8 cellular contexts compared by ENCODE assay signal in genomic region chr12:56040963-56041578, GRCh38. TPM values are rescaled to one million over a fixed set of nuclear protein-coding genes. Genes with fewer than 3 reads are reported as not detected.
DNase-seq lines count a peak whose midpoint lies in the region; ATAC-seq and TF ChIP-seq lines count a peak whose summit lies in the region.

No MANE protein-coding gene starts in this region.

- peak overlapping the region; percentile 96 for H3K4me3 Mint-ChIP-seq in stimulated activated effector memory CD8-positive, alpha-beta T cell treated with anti-CD3 and anti-CD28 coated beads, Interleukin-12 subunit alpha, Interleukin-12 subunit beta, amount 100 ng/mL, for 72 hours

- ATAC-seq in stimulated activated effector memory CD8-positive, alpha-beta T cell treated with anti-CD3 and anti-CD28 coated beads, Interleukin-12 subunit alpha, Interleukin-12 subunit beta, amount 100 ng/mL, for 72 hours: no peak
- ATAC-seq in GM18861 (IDR thresholded peaks at IDR 0.05; ENCODE audit: unreplicated experiment) (no peak), GM18868 (IDR thresholded peaks at IDR 0.05; ENCODE audit: unreplicated experiment) (no peak), GM18502 (IDR thresholded peaks at IDR 0.05; ENCODE audit: poor library complexity, unreplicated experiment) (no peak)

- H3K4me3 ChIP-seq in WERI-Rb-1 (ENCODE audit: low read depth, low read length) (peak overlapping the region; percentile 47), right atrium auricular region (peak overlapping the region; percentile 81 to 92)

- peak; percentile 64 for DNase-seq in activated effector memory CD4-positive, alpha-beta T cell treated with anti-CD3 and anti-CD28 coated beads, Interleukin-2, amount 50 U/mL, for 16 hours
- DNase-seq in activated effector memory CD4-positive, alpha-beta T cell treated with Interleukin-2 at 50 U/mL for 16 hours: no peak
- peak; percentile 62 for DNase-seq in WERI-Rb-1
- DNase-seq in right atrium auricular region (ENCODE audit: low spot score): no peak
- no peak for DNase-seq in stimulated activated effector memory CD8-positive, alpha-beta T cell treated with anti-CD3 and anti-CD28 coated beads, Interleukin-12 subunit alpha, Interleukin-12 subunit beta, amount 100 ng/mL, for 72 hours (ENCODE audit: low spot score in 2 of 2)

- H3K27ac ChIP-seq in WERI-Rb-1 (peak overlapping the region; percentile 79), right atrium auricular region (peak overlapping the region; percentile 94 to 96)

- H3K9me3 Mint-ChIP-seq in stimulated activated effector memory CD8-positive, alpha-beta T cell treated with anti-CD3 and anti-CD28 coated beads, Interleukin-12 subunit alpha, Interleukin-12 subunit beta, amount 100 ng/mL, for 72 hours: no peaks in the 10 kb centered on the region

- H3K27me3 ChIP-seq in WERI-Rb-1 (ENCODE audit: insufficient read depth, low read depth, severe bottlenecking): no peaks in the 10 kb centered on the region
- no peaks in the 10 kb centered on the region for H3K27me3 ChIP-seq in right atrium auricular region

- peaks cover 61% of the 10 kb centered on the region for H3K36me3 Mint-ChIP-seq in stimulated activated effector memory CD8-positive, alpha-beta T cell treated with anti-CD3 and anti-CD28 coated beads, Interleukin-12 subunit alpha, Interleukin-12 subunit beta, amount 100 ng/mL, for 72 hours

- no peak for TF ChIP-seq CTCF in WERI-Rb-1 (IDR thresholded peaks at IDR 0.05; ENCODE audit: low read depth, low read length)
- no peak for TF ChIP-seq CTCF in right atrium auricular region (IDR thresholded peaks at IDR 0.05)

- peak overlapping the region; percentile 99 for H3K27ac Mint-ChIP-seq in stimulated activated effector memory CD8-positive, alpha-beta T cell treated with anti-CD3 and anti-CD28 coated beads, Interleukin-12 subunit alpha, Interleukin-12 subunit beta, amount 100 ng/mL, for 72 hours

- peaks cover 31% of the 10 kb centered on the region for H3K4me1 Mint-ChIP-seq in stimulated activated effector memory CD8-positive, alpha-beta T cell treated with anti-CD3 and anti-CD28 coated beads, Interleukin-12 subunit alpha, Interleukin-12 subunit beta, amount 100 ng/mL, for 72 hours

- peaks cover 0 to 16% of the 10 kb centered on the region in 2 donors for H3K4me1 ChIP-seq in right atrium auricular region

- H3K9me3 ChIP-seq in WERI-Rb-1 (ENCODE audit: severe bottlenecking): no peaks in the 10 kb centered on the region
- no peaks in the 10 kb centered on the region for H3K9me3 ChIP-seq in right atrium auricular region

- H3K36me3 ChIP-seq in WERI-Rb-1: peaks cover 42% of the 10 kb centered on the region
- H3K36me3 ChIP-seq in right atrium auricular region: peaks cover 30% of the 10 kb centered on the region

RNA-seq across cellular contexts. Expression of gene RPS26, which starts 0.6 kb away (rescaled TPM):
- total RNA-seq in right atrium auricular region: 1,000 to 10,000 TPM in 1 of 2 donors, 100 to 1,000 TPM in 1; 134 to 1,492 TPM

RNA-seq across cellular contexts. Expression of gene IKZF4, which starts 20.2 kb away (rescaled TPM):
- total RNA-seq in right atrium auricular region: 1 to 10 TPM; 2.6 to 3.9 TPM

RNA-seq across cellular contexts. Expression of gene ERBB3, which starts 38.9 kb away (rescaled TPM):
- 1 to 10 TPM; 3.2 to 7.2 TPM for total RNA-seq in right atrium auricular region

RNA-seq across cellular contexts. Expression of gene SUOX, which starts 44.0 kb away (rescaled TPM):
- total RNA-seq in right atrium auricular region: 10 to 100 TPM; 23.9 to 37.7 TPM

Comparison
In these comparisons a context has a peak if more than half of its experiments do, and no peak if none do; other contexts are left out.
1. DNase-seq: peak in activated effector memory CD4-positive, alpha-beta T cell treated with anti-CD3 and anti-CD28 coated beads, Interleukin-2, amount 50 U/mL, for 16 hours (single experiment) and WERI-Rb-1 (single experiment); none in activated effector memory CD4-positive, alpha-beta T cell treated with Interleukin-2 at 50 U/mL for 16 hours (single experiment), right atrium auricular region (single experiment) and stimulated activated effector memory CD8-positive, alpha-beta T cell treated with anti-CD3 and anti-CD28 coated beads, Interleukin-12 subunit alpha, Interleukin-12 subunit beta, amount 100 ng/mL, for 72 hours (0 of 2).